Comparison of ENCODE assay signal across 1 cellular context in the genomic region with DNA sequence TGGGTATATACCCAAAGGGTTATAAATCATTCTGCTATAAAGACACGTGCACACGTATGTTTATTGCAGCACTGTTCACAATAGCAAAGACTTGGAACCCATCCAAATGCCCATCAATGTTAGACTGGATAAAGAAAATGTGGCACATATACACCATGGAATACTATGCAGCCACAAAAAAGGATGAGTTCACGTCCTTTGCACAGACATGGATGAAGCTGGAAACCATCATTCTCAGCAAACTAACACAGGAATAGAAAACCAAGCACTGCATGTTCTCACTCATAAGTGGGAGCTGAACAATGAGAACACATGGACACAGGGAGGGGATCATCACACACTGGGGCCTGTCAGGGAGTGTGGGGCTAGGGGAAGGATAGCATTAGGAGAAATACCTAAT.
A peak's percentile ranks its signal among the peaks of the same experiment; 100 is the strongest.
TF ChIP-seq lines count a peak whose summit lies in the region.

No MANE protein-coding gene starts in this region.

TF ChIP-seq in HEK293, 187 proteins besides CTCF, POLR2A, EP300 and RAD21 (continued from another document):
- TF ChIP-seq, protein P1, sequence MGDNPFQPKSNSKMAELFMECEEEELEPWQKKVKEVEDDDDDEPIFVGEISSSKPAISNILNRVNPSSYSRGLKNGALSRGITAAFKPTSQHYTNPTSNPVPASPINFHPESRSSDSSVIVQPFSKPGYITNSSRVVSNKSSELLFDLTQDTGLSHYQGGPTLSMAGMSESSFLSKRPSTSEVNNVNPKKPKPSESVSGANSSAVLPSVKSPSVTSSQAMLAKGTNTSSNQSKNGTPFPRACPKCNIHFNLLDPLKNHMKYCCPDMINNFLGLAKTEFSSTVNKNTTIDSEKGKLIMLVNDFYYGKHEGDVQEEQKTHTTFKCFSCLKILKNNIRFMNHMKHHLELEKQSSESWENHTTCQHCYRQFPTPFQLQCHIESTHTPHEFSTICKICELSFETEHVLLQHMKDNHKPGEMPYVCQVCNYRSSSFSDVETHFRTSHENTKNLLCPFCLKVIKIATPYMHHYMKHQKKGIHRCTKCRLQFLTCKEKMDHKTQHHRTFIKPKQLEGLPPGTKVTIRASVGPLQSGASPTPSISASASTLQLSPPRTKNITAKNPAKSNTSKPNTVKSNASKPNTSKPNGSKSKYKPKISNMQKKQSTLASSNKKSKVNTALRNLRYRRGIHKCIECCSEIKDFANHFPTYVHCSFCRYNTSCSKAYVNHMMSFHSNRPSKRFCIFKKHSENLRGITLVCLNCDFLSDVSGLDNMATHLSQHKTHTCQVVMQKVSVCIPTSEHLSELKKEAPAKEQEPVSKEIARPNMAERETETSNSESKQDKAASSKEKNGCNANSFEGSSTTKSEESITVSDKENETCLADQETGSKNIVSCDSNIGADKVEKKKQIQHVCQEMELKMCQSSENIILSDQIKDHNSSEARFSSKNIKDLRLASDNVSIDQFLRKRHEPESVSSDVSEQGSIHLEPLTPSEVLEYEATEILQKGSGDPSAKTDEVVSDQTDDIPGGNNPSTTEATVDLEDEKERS (tag by site-specific recombination; IDR thresholded peaks at IDR 0.05), result peak; percentile 72; the same call in 1 of the 2 replicates
- peak; percentile 97 for TF ChIP-seq ZNF146 (tag by site-specific recombination; IDR thresholded peaks at IDR 0.05)
